ENCODE assay signal across 8 cellular contexts in the genomic region with DNA sequence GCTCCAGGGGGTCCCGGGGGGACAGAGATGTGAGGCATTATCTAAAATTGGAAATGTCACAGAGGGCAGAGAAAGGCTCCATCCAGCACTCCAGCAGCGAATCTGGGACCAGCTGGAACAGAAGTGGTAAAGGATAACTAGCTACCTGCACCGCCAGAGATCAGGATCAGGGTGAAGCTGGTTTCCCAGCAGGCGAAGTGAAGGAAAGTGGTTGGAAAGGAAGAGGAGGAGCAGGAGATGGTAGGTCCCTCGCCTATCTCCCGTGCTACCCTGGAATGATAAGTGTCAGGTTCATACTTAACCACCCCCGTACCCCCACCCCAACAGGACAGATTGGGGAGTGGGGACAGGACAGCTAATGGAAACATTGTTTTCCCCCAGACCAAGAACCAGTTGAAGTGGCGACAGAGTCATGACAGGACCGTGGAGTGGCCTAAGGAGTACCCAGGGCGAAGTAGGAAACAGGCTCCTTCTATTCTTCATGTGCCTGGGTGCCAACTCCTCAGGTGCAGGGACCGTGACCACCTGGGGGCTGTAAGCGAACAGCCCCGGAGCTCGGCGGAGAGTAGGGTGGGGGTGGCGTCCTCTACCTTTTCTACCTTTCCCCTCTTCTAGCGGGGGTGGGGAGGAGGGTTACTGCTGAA. TPM values are rescaled to one million over a fixed set of nuclear protein-coding genes. Genes with fewer than 3 reads are reported as not detected.
A peak's percentile ranks its signal among the peaks of the same experiment; 100 is the strongest.
DNase-seq lines count a peak whose midpoint lies in the region; ATAC-seq and TF ChIP-seq lines count a peak whose summit lies in the region.

No MANE protein-coding gene starts in this region.

- WGBS in gastroesophageal sphincter (ENCODE audit: low coverage in 1 of 2), 2 donors = 17 to 24% methylated on average over 3 to 11 of the region's 17 CpGs

- no peaks in the 10 kb centered on the region for H3F3A ChIP-seq in GM23338 (replicated peaks; ENCODE audit: low read depth)

- H3K9me2 ChIP-seq in GM23338 (ENCODE audit: insufficient read depth) = no peaks in the 10 kb centered on the region

- peak overlapping the region; percentile 99 for H3K4me3 ChIP-seq in GM23338
- H3K4me3 ChIP-seq in gastroesophageal sphincter = peak overlapping the region; percentile 71 to 86
- peak overlapping the region; percentile 98 for H3K4me3 ChIP-seq in retinal pigment epithelial cell (ENCODE audit: low read length)

- H3K4me1 Mint-ChIP-seq in GM23338 = peaks cover 15% of the 10 kb centered on the region

- no peaks in the 10 kb centered on the region for H3K9me3 Mint-ChIP-seq in GM23338

- ATAC-seq in GM23338 (peak; percentile 8; the same call in 1 of the 3 replicates), SK-N-SH treated with all-trans-retinoic acid at 6 μM for 48 hours (peak; percentile 44), gastroesophageal sphincter (no peak), HG02571 (IDR thresholded peaks at IDR 0.05; ENCODE audit: unreplicated experiment) (no peak)

- TF ChIP-seq CTCF in GM23338 (conservative IDR thresholded peaks at IDR 0.05; ENCODE audit: low read depth in 2 of 2) (no peak), gastroesophageal sphincter (IDR thresholded peaks at IDR 0.05) (no peak), retinal pigment epithelial cell (conservative IDR thresholded peaks at IDR 0.05; ENCODE audit: low read depth, low read length) (no peak)

- H3K4me2 ChIP-seq in GM23338 = peak overlapping the region; percentile 100

- H3K9me3 ChIP-seq in gastroesophageal sphincter = no peaks in the 10 kb centered on the region

- H3K27me3 Mint-ChIP-seq in GM23338 (ENCODE audit: insufficient read depth, low read depth, poor library complexity) = peaks cover 4% of the 10 kb centered on the region

- H3K4me1 ChIP-seq in GM23338 (ENCODE audit: insufficient read depth) = peaks cover 15% of the 10 kb centered on the region; the same call in 1 of the 2 replicates
- H3K4me1 ChIP-seq in gastroesophageal sphincter = peaks cover 5 to 56% (median 20%) of the 10 kb centered on the region in 3 donors

- peaks cover 6% of the 10 kb centered on the region; the same call in 1 of the 2 replicates for H4K20me1 ChIP-seq in GM23338 (replicated peaks; ENCODE audit: insufficient read depth)

- H2AFZ ChIP-seq in GM23338 = peak overlapping the region; percentile 98

- H3K79me2 ChIP-seq in GM23338 (replicated peaks; ENCODE audit: insufficient read depth) = peaks cover 8% of the 10 kb centered on the region

- peak overlapping the region; percentile 99 for H3K27ac Mint-ChIP-seq in GM23338

- no peak for DNase-seq in GM23338 (ENCODE audit: low spot score)
- no peak for DNase-seq in retinal pigment epithelial cell (ENCODE audit: low read depth)
- DNase-seq in NCI-H146 treated with DMSO at 0.1 percent for 48 hours (lab: John Stamatoyannopoulos, UW; ENCODE audit: unreplicated experiment) = no peak
- DNase-seq in SW 1271 (lab: John Stamatoyannopoulos, UW) = no peak
- no peak for DNase-seq in glomerular visceral epithelial cell (ENCODE audit: extremely low spot score)

- H3K36me3 Mint-ChIP-seq in GM23338 (ENCODE audit: low read depth) = peaks cover 40% of the 10 kb centered on the region

- H3K36me3 ChIP-seq in GM23338 (ENCODE audit: insufficient read depth) (peaks cover 17% of the 10 kb centered on the region), gastroesophageal sphincter (peaks cover 0 to 44% of the 10 kb centered on the region in 2 donors)

- peak overlapping the region; percentile 98 for H3K4me3 Mint-ChIP-seq in GM23338

- no peak for TF ChIP-seq POLR2A in gastroesophageal sphincter (IDR thresholded peaks at IDR 0.05)

- H3K27me3 ChIP-seq in GM23338 (ENCODE audit: insufficient read depth) (no peaks in the 10 kb centered on the region), gastroesophageal sphincter (no peaks in the 10 kb centered on the region)

- no peak for TF ChIP-seq EP300 in gastroesophageal sphincter (IDR thresholded peaks at IDR 0.05)

- H3K27ac ChIP-seq in GM23338 (ENCODE audit: low read depth) = no peak overlapping the region
- peak overlapping the region; percentile 76 to 96 (median 92) for H3K27ac ChIP-seq in gastroesophageal sphincter

TF ChIP-seq in GM23338, 12 proteins besides CTCF, POLR2A, EP300 and RAD21 (continues in another document):
- TF ChIP-seq NANOG (IDR thresholded peaks at IDR 0.05; ENCODE audit: borderline replicate concordance) = no peak
- TF ChIP-seq CREB1 (CRISPR knock-in tag; IDR thresholded peaks at IDR 0.05; ENCODE audit: low read depth) = no peak
- TF ChIP-seq, protein P1, sequence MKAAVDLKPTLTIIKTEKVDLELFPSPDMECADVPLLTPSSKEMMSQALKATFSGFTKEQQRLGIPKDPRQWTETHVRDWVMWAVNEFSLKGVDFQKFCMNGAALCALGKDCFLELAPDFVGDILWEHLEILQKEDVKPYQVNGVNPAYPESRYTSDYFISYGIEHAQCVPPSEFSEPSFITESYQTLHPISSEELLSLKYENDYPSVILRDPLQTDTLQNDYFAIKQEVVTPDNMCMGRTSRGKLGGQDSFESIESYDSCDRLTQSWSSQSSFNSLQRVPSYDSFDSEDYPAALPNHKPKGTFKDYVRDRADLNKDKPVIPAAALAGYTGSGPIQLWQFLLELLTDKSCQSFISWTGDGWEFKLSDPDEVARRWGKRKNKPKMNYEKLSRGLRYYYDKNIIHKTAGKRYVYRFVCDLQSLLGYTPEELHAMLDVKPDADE (IDR thresholded peaks at IDR 0.05) = no peak

TF ChIP-seq in SK-N-SH treated with all-trans-retinoic acid at 6 μM for 48 hours, 23 proteins besides CTCF, POLR2A, EP300 and RAD21:
- TF ChIP-seq ZNF565 (CRISPR knock-in tag; conservative IDR thresholded peaks at IDR 0.05; ENCODE audit: low read depth) (no peak), TOX (CRISPR knock-in tag; IDR thresholded peaks at IDR 0.05; ENCODE audit: borderline replicate concordance) (no peak), BACH2 (CRISPR knock-in tag; IDR thresholded peaks at IDR 0.05; ENCODE audit: borderline replicate concordance) (no peak), PPARA (CRISPR knock-in tag; IDR thresholded peaks at IDR 0.05; ENCODE audit: borderline replicate concordance) (no peak), ZNF70 (CRISPR knock-in tag; IDR thresholded peaks at IDR 0.05) (no peak), ISL1 (CRISPR knock-in tag; IDR thresholded peaks at IDR 0.05) (no peak), SNAI2 (CRISPR knock-in tag; IDR thresholded peaks at IDR 0.05) (no peak), ZNF8 (CRISPR knock-in tag; IDR thresholded peaks at IDR 0.05) (no peak), ARNTL (CRISPR knock-in tag; IDR thresholded peaks at IDR 0.05; ENCODE audit: borderline replicate concordance, low read depth) (no peak), GLIS3 (CRISPR knock-in tag; IDR thresholded peaks at IDR 0.05) (no peak)
- TF ChIP-seq, protein P2, sequence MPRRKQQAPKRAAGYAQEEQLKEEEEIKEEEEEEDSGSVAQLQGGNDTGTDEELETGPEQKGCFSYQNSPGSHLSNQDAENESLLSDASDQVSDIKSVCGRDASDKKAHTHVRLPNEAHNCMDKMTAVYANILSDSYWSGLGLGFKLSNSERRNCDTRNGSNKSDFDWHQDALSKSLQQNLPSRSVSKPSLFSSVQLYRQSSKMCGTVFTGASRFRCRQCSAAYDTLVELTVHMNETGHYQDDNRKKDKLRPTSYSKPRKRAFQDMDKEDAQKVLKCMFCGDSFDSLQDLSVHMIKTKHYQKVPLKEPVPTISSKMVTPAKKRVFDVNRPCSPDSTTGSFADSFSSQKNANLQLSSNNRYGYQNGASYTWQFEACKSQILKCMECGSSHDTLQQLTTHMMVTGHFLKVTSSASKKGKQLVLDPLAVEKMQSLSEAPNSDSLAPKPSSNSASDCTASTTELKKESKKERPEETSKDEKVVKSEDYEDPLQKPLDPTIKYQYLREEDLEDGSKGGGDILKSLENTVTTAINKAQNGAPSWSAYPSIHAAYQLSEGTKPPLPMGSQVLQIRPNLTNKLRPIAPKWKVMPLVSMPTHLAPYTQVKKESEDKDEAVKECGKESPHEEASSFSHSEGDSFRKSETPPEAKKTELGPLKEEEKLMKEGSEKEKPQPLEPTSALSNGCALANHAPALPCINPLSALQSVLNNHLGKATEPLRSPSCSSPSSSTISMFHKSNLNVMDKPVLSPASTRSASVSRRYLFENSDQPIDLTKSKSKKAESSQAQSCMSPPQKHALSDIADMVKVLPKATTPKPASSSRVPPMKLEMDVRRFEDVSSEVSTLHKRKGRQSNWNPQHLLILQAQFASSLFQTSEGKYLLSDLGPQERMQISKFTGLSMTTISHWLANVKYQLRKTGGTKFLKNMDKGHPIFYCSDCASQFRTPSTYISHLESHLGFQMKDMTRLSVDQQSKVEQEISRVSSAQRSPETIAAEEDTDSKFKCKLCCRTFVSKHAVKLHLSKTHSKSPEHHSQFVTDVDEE (CRISPR knock-in tag; IDR thresholded peaks at IDR 0.05) = no peak
TF ChIP-seq in SK-N-SH treated with all-trans-retinoic acid at 6 μM for 48 hours: peak in this region for 0.

RNA-seq across cellular contexts. Expression of gene B4GALT3, which starts 0.7 kb away (rescaled TPM):
- 32.4 and 35.8 TPM in 2 replicates for total RNA-seq in GM23338 (2014; rRNA removed; shearing (Covaris generic))
- polyA plus RNA-seq in GM23338 (2016; fragmentation: Nextera tagmentation; extraction: Ambion mirVana) = 23.3 and 24.2 TPM in 2 replicates
- total RNA-seq in gastroesophageal sphincter = 10 to 100 TPM; 14.8 to 26.4 (median 19.5) TPM

RNA-seq across cellular contexts. Expression of gene PPOX, which starts 10.4 kb away (rescaled TPM):
- 24.7 and 26.5 TPM in 2 replicates for total RNA-seq in GM23338 (2014; rRNA removed; shearing (Covaris generic))
- polyA plus RNA-seq in GM23338 (2016; fragmentation: Nextera tagmentation; extraction: Ambion mirVana) = 39.6 and 46.2 TPM in 2 replicates
- total RNA-seq in gastroesophageal sphincter = 10 to 100 TPM; 10.5 to 27.4 (median 17.6) TPM

RNA-seq across cellular contexts. Expression of gene USP21, which starts 17.3 kb away (rescaled TPM):
- 17.0 and 25.6 TPM in 2 replicates for total RNA-seq in GM23338 (2014; rRNA removed; shearing (Covaris generic))
- polyA plus RNA-seq in GM23338 (2016; fragmentation: Nextera tagmentation; extraction: Ambion mirVana) = 17.9 and 20.0 TPM in 2 replicates
- 10 to 100 TPM in 3 of 4 donors, 1 to 10 TPM in 1; 10.0 to 27.6 (median 14.7) TPM for total RNA-seq in gastroesophageal sphincter

RNA-seq across cellular contexts. Expression of gene ADAMTS4, which starts 22.3 kb away (rescaled TPM):
- total RNA-seq in GM23338 (2014; rRNA removed; shearing (Covaris generic)) = 4.7 and 5.2 TPM in 2 replicates
- 1.3 and 1.7 TPM in 2 replicates for polyA plus RNA-seq in GM23338 (2016; fragmentation: Nextera tagmentation; extraction: Ambion mirVana)
- 10 to 100 TPM in 1 of 4 donors, 1 to 10 TPM in 3; 3.7 to 60.6 (median 6.7) TPM for total RNA-seq in gastroesophageal sphincter

RNA-seq across cellular contexts. Expression of gene UFC1, which starts 22.8 kb away (rescaled TPM):
- total RNA-seq in GM23338 (2014; rRNA removed; shearing (Covaris generic)) = 41.4 and 57.5 TPM in 2 replicates
- polyA plus RNA-seq in GM23338 (2016; fragmentation: Nextera tagmentation; extraction: Ambion mirVana) = 74.5 and 77.0 TPM in 2 replicates
- total RNA-seq in gastroesophageal sphincter = 10 to 100 TPM; 60.5 to 83.7 (median 72.8) TPM

Comparison
In these comparisons a context has a peak if more than half of its experiments do, and no peak if none do; other contexts are left out.
1. ATAC-seq: peak in GM23338 (single experiment) and SK-N-SH treated with all-trans-retinoic acid at 6 μM for 48 hours (single experiment); none in gastroesophageal sphincter (single experiment) and HG02571 (single experiment).
2. Peak in every context shown above with its lines, with median percentiles within 50 percentile points of each other: H3K4me3 ChIP-seq.